In the genomic region with DNA sequence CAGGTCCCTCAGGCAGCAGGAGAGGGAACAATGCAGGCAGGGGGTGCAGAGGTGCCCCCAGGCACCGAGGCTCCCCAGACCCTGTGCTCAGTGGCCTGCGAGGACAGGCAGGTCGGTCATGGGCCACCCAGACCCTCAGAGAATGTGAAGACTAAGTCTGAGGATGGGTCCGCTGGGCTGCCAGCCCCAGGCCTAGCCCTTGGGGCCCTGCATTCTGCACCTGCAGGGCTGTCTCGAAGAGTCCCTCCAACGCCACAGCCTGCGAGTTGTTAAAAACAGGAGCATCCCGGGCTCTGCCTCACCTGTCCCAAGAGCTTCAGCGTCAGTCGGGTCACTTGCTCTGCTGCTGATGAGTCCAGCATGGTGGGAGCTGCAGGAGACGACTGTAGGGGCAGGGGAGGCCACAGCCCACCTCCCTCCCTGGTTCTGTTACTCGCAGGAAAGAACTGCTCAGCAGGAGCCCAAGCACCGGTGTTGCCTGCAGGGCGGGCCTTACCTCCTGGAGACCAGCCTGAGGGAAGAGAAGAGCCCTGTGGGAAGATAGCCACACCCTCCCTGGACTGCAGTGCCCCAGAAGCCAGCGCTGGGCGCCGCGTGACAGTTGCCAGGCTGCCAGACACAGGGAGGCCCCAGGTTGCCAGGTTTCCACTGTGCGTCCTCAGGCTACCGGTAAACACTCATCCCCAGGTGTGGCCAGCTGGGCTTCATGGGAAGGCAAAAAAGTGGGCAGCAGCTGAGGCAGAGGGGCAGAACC, we compare ENCODE assay signal across 13 cellular contexts. TPM values are rescaled to one million over a fixed set of nuclear protein-coding genes. Genes with fewer than 3 reads are reported as not detected.
DNase-seq lines count a peak whose midpoint lies in the region; ATAC-seq, FAIRE-seq and TF ChIP-seq lines count a peak whose summit lies in the region.
"Had no signal": no experiment of that assay in that cellular context is flagged by ENCODE, and none has a peak within 500 bp of the region (broad histone marks: within the 10 kb centered on the region; RNA-seq: fewer than 3 reads in every experiment).

No MANE protein-coding gene starts in this region.

- H3K79me2 ChIP-seq in GM23338 (replicated peaks; ENCODE audit: insufficient read depth) (peaks cover 23% of the 10 kb centered on the region), K562 (ENCODE audit: control insufficient read depth, insufficient read depth, low read length) (peaks cover 40% of the 10 kb centered on the region)

- no peak overlapping the region for H3K4me3 Mint-ChIP-seq in GM23338
- H3K4me3 Mint-ChIP-seq in activated CD8-positive, alpha-beta T cell treated with anti-CD3 and anti-CD28 coated beads, Interleukin-2, amount 10 ng/mL, durations not matched to agents 7 days and 5 days: no peak overlapping the region
- H3K4me3 Mint-ChIP-seq: nephron progenitor cell had no signal

- H4K20me1 ChIP-seq in GM23338 (replicated peaks; ENCODE audit: insufficient read depth) (peaks cover 25% of the 10 kb centered on the region), K562 (replicated peaks; ENCODE audit: control insufficient read depth, insufficient read depth, low read length) (peaks cover 26% of the 10 kb centered on the region)

- TF ChIP-seq EP300 in K562 (IDR thresholded peaks at IDR 0.05; ENCODE audit: low read length): no peak

- in situ Hi-C loops in K562 (cut with MboI): no loop called here

- H3K27me3 ChIP-seq in GM23338 (ENCODE audit: insufficient read depth) (no peaks in the 10 kb centered on the region), K562 (ENCODE audit: control insufficient read depth in 2 of 2, insufficient read depth in 2 of 2, low read length in 2 of 2) (no peaks in the 10 kb centered on the region), ascending aorta (no peaks in the 10 kb centered on the region)
- H3K27me3 ChIP-seq: Peyer's patch had no signal

- H3K9me2 ChIP-seq in GM23338 (ENCODE audit: insufficient read depth): no peaks in the 10 kb centered on the region

- H3K9ac ChIP-seq in K562 (ENCODE audit: insufficient read depth in 1 of 2, low read depth in 2 of 2, low read length in 2 of 2): peak overlapping the region in 1 of 2 experiments; percentile 57; a peak in 2 of 4 replicates

- H2AFZ ChIP-seq in GM23338: no peak overlapping the region
- no peak overlapping the region for H2AFZ ChIP-seq in K562 (ENCODE audit: low read depth, low read length)

- peaks cover 17% of the 10 kb centered on the region for H3F3A ChIP-seq in GM23338 (replicated peaks; ENCODE audit: low read depth)

- H3K9me3 Mint-ChIP-seq in GM23338: no peaks in the 10 kb centered on the region
- no peaks in the 10 kb centered on the region for H3K9me3 Mint-ChIP-seq in activated CD8-positive, alpha-beta T cell treated with anti-CD3 and anti-CD28 coated beads, Interleukin-2, amount 10 ng/mL, durations not matched to agents 7 days and 5 days (ENCODE audit: insufficient read depth)
- H3K9me3 Mint-ChIP-seq: CD4-positive, CD25-positive, alpha-beta regulatory T cell; nephron progenitor cell had no signal

- ATAC-seq in GM23338 (peak; percentile 72), K562 (no peak), GM19023 (IDR thresholded peaks at IDR 0.05; ENCODE audit: unreplicated experiment) (no peak), GM19452 (IDR thresholded peaks at IDR 0.05; ENCODE audit: unreplicated experiment) (no peak)
- no peak for ATAC-seq in activated CD8-positive, alpha-beta T cell treated with anti-CD3 and anti-CD28 coated beads, Interleukin-2, amount 10 ng/mL, durations not matched to agents 7 days and 5 days

- H3K27ac ChIP-seq in GM23338 (ENCODE audit: low read depth) (no peak overlapping the region), K562 (ENCODE audit: extremely low read depth, low read depth, low read length) (no peak overlapping the region), ascending aorta (no peak overlapping the region)
- H3K27ac ChIP-seq: epithelial cell of prostate, Peyer's patch had no signal

- WGBS in K562 (ENCODE audit: insufficient coverage, low coverage, missing lambda C conversion rate): 90% methylated on average over 18 of the region's 20 CpGs

- intact Hi-C loops in K562 (cut with micrococcal nuclease) (no loop called here), ascending aorta (cut with DNase I) (no loop called here)

- BruUV-seq in K562 (replicated peaks; lab: Mats Ljungman, UMichigan): no TSS peak

- H3K9me1 ChIP-seq in K562 (ENCODE audit: control insufficient read depth, insufficient read depth, low read length): no peaks in the 10 kb centered on the region

- peaks cover 40% of the 10 kb centered on the region for H3K36me3 Mint-ChIP-seq in GM23338 (ENCODE audit: low read depth)
- peaks cover 63% of the 10 kb centered on the region for H3K36me3 Mint-ChIP-seq in activated CD8-positive, alpha-beta T cell treated with anti-CD3 and anti-CD28 coated beads, Interleukin-2, amount 10 ng/mL, durations not matched to agents 7 days and 5 days (ENCODE audit: low read depth)

- peaks cover 25% of the 10 kb centered on the region for H3K4me1 ChIP-seq in GM23338 (ENCODE audit: insufficient read depth)
- H3K4me1 ChIP-seq in K562 (replicated peaks in 1 of 2; ENCODE audit: control insufficient read depth in 2 of 2, insufficient read depth in 2 of 2, low read length in 2 of 2): peaks cover 27 to 56% of the 10 kb centered on the region in 2 experiments; a peak in 4 of 5 replicates
- H3K4me1 ChIP-seq in ascending aorta: peaks cover 9% of the 10 kb centered on the region in 2 donors

- no peak; the same call in 1 of the 2 replicates for TF ChIP-seq POLR2A in K562 (conservative IDR thresholded peaks at IDR 0.05)

- H3K4me1 Mint-ChIP-seq in GM23338: peaks cover 30% of the 10 kb centered on the region
- H3K4me1 Mint-ChIP-seq in activated CD8-positive, alpha-beta T cell treated with anti-CD3 and anti-CD28 coated beads, Interleukin-2, amount 10 ng/mL, durations not matched to agents 7 days and 5 days (ENCODE audit: low read depth): peaks cover 28% of the 10 kb centered on the region

- CTCF ChIA-PET in K562 (lab: Yijun Ruan, JAX; ENCODE audit: low intra/inter-chr PET ratio): no interaction called here
- CTCF ChIA-PET in activated CD8-positive, alpha-beta T cell treated with anti-CD3 and anti-CD28 coated beads, Interleukin-2, amount 10 ng/mL, durations not matched to agents 7 days and 5 days (lab: Charles Lee): no interaction called here

- DNase-seq in GM23338 (ENCODE audit: low spot score) (peak; percentile 54), NCI-H2029 treated with DMSO at 0.1 percent for 48 hours (lab: John Stamatoyannopoulos, UW) (peak; percentile 51), K562 (ENCODE audit: extremely low read depth in 1 of 4, low spot score in 3 of 4) (no peak), mucosa of gallbladder (ENCODE audit: low spot score) (peak; percentile 64), ascending aorta (ENCODE audit: low spot score in 2 of 2) (no peak)
- DNase-seq in activated CD8-positive, alpha-beta T cell treated with anti-CD3 and anti-CD28 coated beads, Interleukin-2, amount 10 ng/mL, durations not matched to agents 7 days and 5 days: no peak
- DNase-seq: CD4-positive, CD25-positive, alpha-beta regulatory T cell; HCEC 1CT; nephron progenitor cell had no signal

- H3K9me3 ChIP-seq in K562 (replicated peaks; ENCODE audit: control insufficient read depth, insufficient read depth, low read depth, low read length) (no peaks in the 10 kb centered on the region), ascending aorta (no peaks in the 10 kb centered on the region)
- H3K9me3 ChIP-seq: Peyer's patch had no signal

- peaks cover 13% of the 10 kb centered on the region for H3K27me3 Mint-ChIP-seq in GM23338 (ENCODE audit: insufficient read depth, low read depth, poor library complexity)
- H3K27me3 Mint-ChIP-seq in activated CD8-positive, alpha-beta T cell treated with anti-CD3 and anti-CD28 coated beads, Interleukin-2, amount 10 ng/mL, durations not matched to agents 7 days and 5 days (ENCODE audit: low read depth): no peaks in the 10 kb centered on the region
- H3K27me3 Mint-ChIP-seq: CD4-positive, CD25-positive, alpha-beta regulatory T cell had no signal

- no peak for FAIRE-seq in K562 (lab: Jason Lieb, UNC)

- TF ChIP-seq RAD21 in K562 (CRISPR knock-in tag; conservative IDR thresholded peaks at IDR 0.05 in 1 of 2, IDR thresholded peaks at IDR 0.05 in 1 of 2): no peak

- 0 out of 2 replicates have a peak overlapping the region, but pooled peaks have one; percentile 23 for H3K4me3 ChIP-seq in GM23338
- H3K4me3 ChIP-seq in K562: no peak overlapping the region
- no peak overlapping the region for H3K4me3 ChIP-seq in ascending aorta
- H3K4me3 ChIP-seq: Peyer's patch had no signal

- peak overlapping the region; percentile 48; the same call in 1 of the 2 replicates for H3K4me2 ChIP-seq in GM23338
- no peak overlapping the region for H3K4me2 ChIP-seq in K562 (ENCODE audit: insufficient read depth, low read length)

- TF ChIP-seq CTCF in GM23338 (conservative IDR thresholded peaks at IDR 0.05; ENCODE audit: low read depth in 2 of 2) (no peak), K562 (IDR thresholded peaks at IDR 0.05 in 2 of 3, conservative IDR thresholded peaks at IDR 0.05 in 1 of 3; ENCODE audit: insufficient read depth in 2 of 3, low read depth in 1 of 3, low read length in 3 of 3) (no peak), ascending aorta (IDR thresholded peaks at IDR 0.05) (no peak)

- H3K36me3 ChIP-seq in GM23338 (ENCODE audit: insufficient read depth) (no peaks in the 10 kb centered on the region), K562 (ENCODE audit: control insufficient read depth, insufficient read depth, low read length) (peaks cover 65% of the 10 kb centered on the region), ascending aorta (no peaks in the 10 kb centered on the region)
- H3K36me3 ChIP-seq: Peyer's patch had no signal

- H3K27ac Mint-ChIP-seq in GM23338: no peak overlapping the region
- no peak overlapping the region for H3K27ac Mint-ChIP-seq in activated CD8-positive, alpha-beta T cell treated with anti-CD3 and anti-CD28 coated beads, Interleukin-2, amount 10 ng/mL, durations not matched to agents 7 days and 5 days
- H3K27ac Mint-ChIP-seq: CD4-positive, CD25-positive, alpha-beta regulatory T cell had no signal

- POLR2A ChIA-PET in K562 (lab: Yijun Ruan, JAX): interaction anchor here (1.2 to 2.5 kb wide), 2 partner anchors 17 to 145 kb away, joined by 4 to 9 read pairs; no protein-coding TSS in a partner anchor
- POLR2A ChIA-PET in activated CD8-positive, alpha-beta T cell treated with anti-CD3 and anti-CD28 coated beads, Interleukin-2, amount 10 ng/mL, durations not matched to agents 7 days and 5 days (lab: Charles Lee): no interaction called here

RNA-seq across cellular contexts. Expression of a gene that starts 5.8 kb away (rescaled TPM):
- total RNA-seq in GM23338 (2014; rRNA removed; shearing (Covaris generic)): 14.9 and 17.7 TPM in 2 replicates
- 22.4 and 23.9 TPM in 2 replicates for polyA plus RNA-seq in GM23338 (2016; fragmentation: Nextera tagmentation; extraction: Ambion mirVana)
- total RNA-seq in K562 (2011; cell fraction: chromatin; rRNA removed; ENCODE audit: low replicate concordance): 76.9 and 158 TPM in 2 replicates
- 122 and 125 TPM in 2 replicates for total RNA-seq in K562 (2011; cell fraction: nucleolus; rRNA removed)
- 94.2 and 95.7 TPM in 2 replicates for total RNA-seq in K562 (2011; cell fraction: nucleoplasm; rRNA removed)
- 20.1 and 22.4 TPM in 2 replicates for total RNA-seq in K562 (2014; rRNA removed)
- 4.5 and 6.0 TPM in 2 replicates for total RNA-seq in K562 (2014; rRNA removed; fragmentation: Illumina TruSeq; extraction: Trizol)
- 13.5 and 14.2 TPM in 2 replicates for total RNA-seq in K562 (2015; rRNA removed; fragmentation: Illumina TruSeq; extraction: Trizol)
- total RNA-seq in K562 (2021): 29.1 and 30.5 TPM in 2 replicates
- 12.4 and 16.7 TPM in 2 replicates for polyA plus RNA-seq in K562 (2011; rRNA removed)
- polyA plus RNA-seq in K562 (2011; cell fraction: cytosol; rRNA removed): 13.8 and 15.9 TPM in 2 replicates
- 66.8 and 97.1 TPM in 2 replicates for polyA plus RNA-seq in K562 (2011; cell fraction: nucleus; rRNA removed)
- polyA plus RNA-seq in K562 (2012): 14.5 and 40.1 TPM in 2 replicates
- polyA plus RNA-seq in K562 (2014; fragmentation: Illumina TruSeq; extraction: Trizol): 10.6 and 16.1 TPM in 2 replicates
- polyA plus RNA-seq in K562 (2014; fragmentation: Nextera tagmentation; extraction: Ambion mirVana): 1 to 10 TPM; 1.2 to 1.9 TPM
- polyA plus RNA-seq in K562 (2014; rRNA removed): 27.9 and 30.0 TPM in 2 replicates
- 11.0 and 11.9 TPM in 2 replicates for polyA minus RNA-seq in K562 (2011; rRNA and poly(A)+ RNA removed)
- polyA minus RNA-seq in K562 (2011; cell fraction: cytosol; rRNA and poly(A)+ RNA removed): 9.0 and 10.6 TPM in 2 replicates
- polyA minus RNA-seq in K562 (2011; cell fraction: nucleus; rRNA and poly(A)+ RNA removed): 48.5 and 60.9 TPM in 2 replicates
- total RNA-seq in mucosa of gallbladder: 4.4 TPM
- 10 to 100 TPM; 59.0 to 65.4 TPM for total RNA-seq in activated CD8-positive, alpha-beta T cell treated with anti-CD3 and anti-CD28 coated beads, Interleukin-2, amount 10 ng/mL, durations not matched to agents 7 days and 5 days
- 3.2 TPM for total RNA-seq in ascending aorta

RNA-seq across cellular contexts. Expression of a gene that starts 6.1 kb away (rescaled TPM):
- total RNA-seq in GM23338 (2014; rRNA removed; shearing (Covaris generic)): 38.4 and 39.6 TPM in 2 replicates
- 39.6 and 46.1 TPM in 2 replicates for polyA plus RNA-seq in GM23338 (2016; fragmentation: Nextera tagmentation; extraction: Ambion mirVana)
- 228 and 231 TPM in 2 replicates for total RNA-seq in K562 (2011; cell fraction: chromatin; rRNA removed; ENCODE audit: low replicate concordance)
- 111 and 116 TPM in 2 replicates for total RNA-seq in K562 (2011; cell fraction: nucleolus; rRNA removed)
- total RNA-seq in K562 (2011; cell fraction: nucleoplasm; rRNA removed): 105 and 117 TPM in 2 replicates
- 31.3 and 36.8 TPM in 2 replicates for total RNA-seq in K562 (2014; rRNA removed)
- total RNA-seq in K562 (2014; rRNA removed; fragmentation: Illumina TruSeq; extraction: Trizol): 32.5 and 33.8 TPM in 2 replicates
- 29.7 and 30.9 TPM in 2 replicates for total RNA-seq in K562 (2015; rRNA removed; fragmentation: Illumina TruSeq; extraction: Trizol)
- 43.7 and 53.5 TPM in 2 replicates for total RNA-seq in K562 (2021)
- polyA plus RNA-seq in K562 (2011; rRNA removed): 23.9 and 27.8 TPM in 2 replicates
- polyA plus RNA-seq in K562 (2011; cell fraction: cytosol; rRNA removed): 12.2 and 15.3 TPM in 2 replicates
- polyA plus RNA-seq in K562 (2011; cell fraction: nucleus; rRNA removed): 138 and 140 TPM in 2 replicates
- polyA plus RNA-seq in K562 (2012): 30.2 and 40.7 TPM in 2 replicates
- 32.1 and 34.5 TPM in 2 replicates for polyA plus RNA-seq in K562 (2014; fragmentation: Illumina TruSeq; extraction: Trizol)
- 10 to 100 TPM in 1 of 2 experiments, 1 to 10 TPM in 1; 9.1 to 16.4 TPM for polyA plus RNA-seq in K562 (2014; fragmentation: Nextera tagmentation; extraction: Ambion mirVana)
- polyA plus RNA-seq in K562 (2014; rRNA removed): 35.9 and 41.2 TPM in 2 replicates
- polyA minus RNA-seq in K562 (2011; rRNA and poly(A)+ RNA removed): 81.0 and 84.8 TPM in 2 replicates
- polyA minus RNA-seq in K562 (2011; cell fraction: cytosol; rRNA and poly(A)+ RNA removed): 18.4 and 26.1 TPM in 2 replicates
- 52.5 and 71.8 TPM in 2 replicates for polyA minus RNA-seq in K562 (2011; cell fraction: nucleus; rRNA and poly(A)+ RNA removed)
- 31.0 TPM for total RNA-seq in mucosa of gallbladder
- 10 to 100 TPM; 89.0 to 98.8 TPM for total RNA-seq in activated CD8-positive, alpha-beta T cell treated with anti-CD3 and anti-CD28 coated beads, Interleukin-2, amount 10 ng/mL, durations not matched to agents 7 days and 5 days
- 39.9 TPM for total RNA-seq in ascending aorta

RNA-seq across cellular contexts. Expression of a gene that starts 31.7 kb away (rescaled TPM):
- 31.8 and 33.0 TPM in 2 replicates for total RNA-seq in GM23338 (2014; rRNA removed; shearing (Covaris generic))
- polyA plus RNA-seq in GM23338 (2016; fragmentation: Nextera tagmentation; extraction: Ambion mirVana) (28.1 and 34.0 TPM in 2 replicates), K562 (2011; rRNA removed) (9.9 and 15.9 TPM in 2 replicates), K562 (2014; fragmentation: Illumina TruSeq; extraction: Trizol) (14.1 and 14.7 TPM in 2 replicates), K562 (2014; fragmentation: Nextera tagmentation; extraction: Ambion mirVana) (1 to 10 TPM; 6.4 to 9.4 TPM), K562 (2014; rRNA removed) (28.0 and 39.6 TPM in 2 replicates)
- 18.6 and 19.3 TPM in 2 replicates for total RNA-seq in K562 (2011; cell fraction: chromatin; rRNA removed; ENCODE audit: low replicate concordance)
- total RNA-seq in K562 (2011; cell fraction: nucleolus; rRNA removed): 15.7 and 16.2 TPM in 2 replicates
- 18.8 and 20.2 TPM in 2 replicates for total RNA-seq in K562 (2011; cell fraction: nucleoplasm; rRNA removed)
- total RNA-seq in K562 (2014; rRNA removed) (10.7 and 12.4 TPM in 2 replicates), K562 (2014; rRNA removed; fragmentation: Illumina TruSeq; extraction: Trizol) (12.4 and 14.0 TPM in 2 replicates), K562 (2015; rRNA removed; fragmentation: Illumina TruSeq; extraction: Trizol) (14.3 and 15.6 TPM in 2 replicates), K562 (2021) (10.5 and 10.7 TPM in 2 replicates), mucosa of gallbladder (8.9 TPM), ascending aorta (0.53 TPM)
- 8.1 and 10.3 TPM in 2 replicates for polyA plus RNA-seq in K562 (2011; cell fraction: cytosol; rRNA removed)
- polyA plus RNA-seq in K562 (2011; cell fraction: nucleus; rRNA removed): 6.9 and 7.3 TPM in 2 replicates
- polyA plus RNA-seq in K562 (2012): 13.9 and 16.0 TPM in 2 replicates
- polyA minus RNA-seq in K562 (2011; rRNA and poly(A)+ RNA removed): 7.3 and 8.3 TPM in 2 replicates
- polyA minus RNA-seq in K562 (2011; cell fraction: cytosol; rRNA and poly(A)+ RNA removed): 2.5 and 5.2 TPM in 2 replicates
- 4.6 and 6.9 TPM in 2 replicates for polyA minus RNA-seq in K562 (2011; cell fraction: nucleus; rRNA and poly(A)+ RNA removed)
- 10 to 100 TPM; 13.4 to 15.2 TPM for total RNA-seq in activated CD8-positive, alpha-beta T cell treated with anti-CD3 and anti-CD28 coated beads, Interleukin-2, amount 10 ng/mL, durations not matched to agents 7 days and 5 days

RNA-seq across cellular contexts. Expression of a gene that starts 32.5 kb away (rescaled TPM):
- 123 and 167 TPM in 2 replicates for total RNA-seq in GM23338 (2014; rRNA removed; shearing (Covaris generic))
- polyA plus RNA-seq in GM23338 (2016; fragmentation: Nextera tagmentation; extraction: Ambion mirVana) (39.2 and 44.4 TPM in 2 replicates), K562 (2011; rRNA removed) (60.4 and 69.6 TPM in 2 replicates), K562 (2014; fragmentation: Illumina TruSeq; extraction: Trizol) (65.9 and 75.9 TPM in 2 replicates), K562 (2014; fragmentation: Nextera tagmentation; extraction: Ambion mirVana) (1 to 10 TPM; 6.5 to 9.1 TPM), K562 (2014; rRNA removed) (75.4 and 82.8 TPM in 2 replicates)
- total RNA-seq in K562 (2011; cell fraction: chromatin; rRNA removed; ENCODE audit: low replicate concordance): 521 and 755 TPM in 2 replicates
- 321 and 328 TPM in 2 replicates for total RNA-seq in K562 (2011; cell fraction: nucleolus; rRNA removed)
- 365 and 369 TPM in 2 replicates for total RNA-seq in K562 (2011; cell fraction: nucleoplasm; rRNA removed)
- total RNA-seq in K562 (2014; rRNA removed) (98.9 and 106 TPM in 2 replicates), K562 (2014; rRNA removed; fragmentation: Illumina TruSeq; extraction: Trizol) (69.2 and 73.1 TPM in 2 replicates), K562 (2015; rRNA removed; fragmentation: Illumina TruSeq; extraction: Trizol) (65.1 and 80.9 TPM in 2 replicates), K562 (2021) (154 and 179 TPM in 2 replicates), mucosa of gallbladder (107 TPM), ascending aorta (121 TPM)
- polyA plus RNA-seq in K562 (2011; cell fraction: cytosol; rRNA removed): 46.8 and 52.9 TPM in 2 replicates
- polyA plus RNA-seq in K562 (2011; cell fraction: nucleus; rRNA removed): 172 and 195 TPM in 2 replicates
- polyA plus RNA-seq in K562 (2012): 67.7 and 73.1 TPM in 2 replicates
- 102 and 106 TPM in 2 replicates for polyA minus RNA-seq in K562 (2011; rRNA and poly(A)+ RNA removed)
- 116 and 119 TPM in 2 replicates for polyA minus RNA-seq in K562 (2011; cell fraction: cytosol; rRNA and poly(A)+ RNA removed)
- polyA minus RNA-seq in K562 (2011; cell fraction: nucleus; rRNA and poly(A)+ RNA removed): 122 and 182 TPM in 2 replicates
- 100 to 1,000 TPM; 106 to 113 TPM for total RNA-seq in activated CD8-positive, alpha-beta T cell treated with anti-CD3 and anti-CD28 coated beads, Interleukin-2, amount 10 ng/mL, durations not matched to agents 7 days and 5 days

Comparison
In these comparisons a context has a peak if more than half of its experiments do, and no peak if none do; other contexts are left out.
1. DNase-seq: peak in GM23338 (single experiment), NCI-H2029 treated with DMSO at 0.1 percent for 48 hours (single experiment) and mucosa of gallbladder (single experiment); none in K562 (0 of 4), activated CD8-positive, alpha-beta T cell treated with anti-CD3 and anti-CD28 coated beads, Interleukin-2, amount 10 ng/mL, durations not matched to agents 7 days and 5 days (single experiment) and ascending aorta (0 of 2).